In genomic region chr14:77641534-77642341, GRCh38 we compare ENCODE assay signal across 8 cellular contexts. TPM values are rescaled to one million over a fixed set of nuclear protein-coding genes. Genes with fewer than 3 reads are reported as not detected.
A peak's percentile ranks its signal among the peaks of the same experiment; 100 is the strongest.
DNase-seq lines count a peak whose midpoint lies in the region; ATAC-seq, FAIRE-seq and TF ChIP-seq lines count a peak whose summit lies in the region.

No MANE protein-coding gene starts in this region.

- no peak for TF ChIP-seq CTCF in GM23338 (conservative IDR thresholded peaks at IDR 0.05; ENCODE audit: low read depth in 2 of 2)
- TF ChIP-seq CTCF in keratinocyte (optimal IDR thresholded peaks at IDR 0.05 in 1 of 3, IDR thresholded peaks at IDR 0.05 in 1 of 3, conservative IDR thresholded peaks at IDR 0.05 in 1 of 3; ENCODE audit: extremely low read depth in 1 of 3, insufficient read depth in 2 of 3, low read length in 3 of 3), result no peak

- H3K9me2 ChIP-seq in GM23338 (ENCODE audit: insufficient read depth), result no peaks in the 10 kb centered on the region

- H3K4me1 ChIP-seq in GM23338 (ENCODE audit: insufficient read depth), result peaks cover 8% of the 10 kb centered on the region; the same call in 1 of the 2 replicates
- H3K4me1 ChIP-seq in keratinocyte (ENCODE audit: control insufficient read depth, extremely low read depth, insufficient read depth, low read length), result peaks cover 14% of the 10 kb centered on the region

- H3K4me2 ChIP-seq in GM23338 (no peak overlapping the region), keratinocyte (ENCODE audit: control insufficient read depth, extremely low read depth, insufficient read depth, low read depth, low read length) (peak overlapping the region; percentile 59)

- H3K36me3 ChIP-seq in GM23338 (ENCODE audit: insufficient read depth) (no peaks in the 10 kb centered on the region), keratinocyte (ENCODE audit: control insufficient read depth in 2 of 2, extremely low read depth in 1 of 2, insufficient read depth in 2 of 2, low read length in 2 of 2) (no peaks in the 10 kb centered on the region)

- ATAC-seq in GM23338 (peak; percentile 71), HG03457 (IDR thresholded peaks at IDR 0.05; ENCODE audit: unreplicated experiment) (no peak), GM18868 (IDR thresholded peaks at IDR 0.05; ENCODE audit: unreplicated experiment) (no peak)

- H4K20me1 ChIP-seq in GM23338 (replicated peaks; ENCODE audit: insufficient read depth) (no peaks in the 10 kb centered on the region), keratinocyte (ENCODE audit: control insufficient read depth, extremely low read depth, insufficient read depth, low read length) (no peaks in the 10 kb centered on the region)

- H3K9me1 ChIP-seq in keratinocyte (ENCODE audit: control insufficient read depth, extremely low read depth, insufficient read depth, low read length), result no peaks in the 10 kb centered on the region

- peaks cover 3% of the 10 kb centered on the region; the same call in 1 of the 3 replicates for H3K36me3 Mint-ChIP-seq in GM23338 (ENCODE audit: low read depth)

- no peak overlapping the region for H3K27ac ChIP-seq in GM23338 (ENCODE audit: low read depth)
- H3K27ac ChIP-seq in keratinocyte (ENCODE audit: control insufficient read depth, insufficient read depth, low read length), result no peak overlapping the region

- H3F3A ChIP-seq in GM23338 (replicated peaks; ENCODE audit: low read depth), result no peaks in the 10 kb centered on the region

- dilution Hi-C loops in keratinocyte (cut with MboI; ENCODE audit: extremely low pct_ligation_motif_present, low sequenced_read_pairs), result no loop called here

- no peaks in the 10 kb centered on the region; the same call in 2 of the 3 replicates for H3K4me1 Mint-ChIP-seq in GM23338

- no peak for FAIRE-seq in keratinocyte (lab: Jason Lieb, UNC)

- H3K79me2 ChIP-seq in GM23338 (replicated peaks; ENCODE audit: insufficient read depth) (no peaks in the 10 kb centered on the region), keratinocyte (ENCODE audit: control insufficient read depth, insufficient read depth, low read length) (no peaks in the 10 kb centered on the region)

- H3K9ac ChIP-seq in keratinocyte (ENCODE audit: control insufficient read depth, extremely low read depth, insufficient read depth, low read length), result peak overlapping the region; percentile 45

- H3K4me3 Mint-ChIP-seq in GM23338, result no peak overlapping the region

- H2AFZ ChIP-seq in GM23338 (peak overlapping the region; percentile 89; the same call in 1 of the 2 replicates), keratinocyte (ENCODE audit: control insufficient read depth, low read length) (peak overlapping the region; percentile 93)

- H3K27me3 ChIP-seq in GM23338 (ENCODE audit: insufficient read depth) (no peaks in the 10 kb centered on the region), keratinocyte (ENCODE audit: control insufficient read depth, extremely low read depth, insufficient read depth, low read length) (no peaks in the 10 kb centered on the region)

- peak overlapping the region; percentile 41; the same call in 1 of the 2 replicates for H3K4me3 ChIP-seq in GM23338
- peak overlapping the region in 1 of 3 experiments; percentile 66 for H3K4me3 ChIP-seq in keratinocyte (ENCODE audit: control insufficient read depth in 2 of 3, extremely low read depth in 1 of 3, insufficient read depth in 2 of 3, low read depth in 1 of 3, low read length in 3 of 3)

- peak; percentile 61 for DNase-seq in CD1c-positive myeloid dendritic cell (ENCODE audit: extremely low spot score)
- DNase-seq in GM23338 (ENCODE audit: low spot score), result peak; percentile 14
- peak; percentile 11 for DNase-seq in T-helper 22 cell (ENCODE audit: low read depth)
- DNase-seq in anterior cingulate cortex (lab: John Stamatoyannopoulos, UW), result peak in 44 of 58 donors; percentile 9 to 59 (median 39)
- no peak for DNase-seq in keratinocyte (ENCODE audit: low read depth, low spot score)
- peak; percentile 58 to 59 for DNase-seq in stimulated activated CD4-positive, alpha-beta T cell treated with anti-CD3 and anti-CD28 coated beads, Interleukin-1b, Interleukin-23, amount 100 ng/mL, for 4 hours (ENCODE audit: low read depth in 2 of 2)

- H3K27ac Mint-ChIP-seq in GM23338, result no peak overlapping the region

- no peaks in the 10 kb centered on the region for H3K27me3 Mint-ChIP-seq in GM23338 (ENCODE audit: insufficient read depth, low read depth, poor library complexity)

- no peaks in the 10 kb centered on the region for H3K9me3 ChIP-seq in keratinocyte (ENCODE audit: control insufficient read depth, low read depth, low read length)

- H3K9me3 Mint-ChIP-seq in GM23338, result peaks cover 13% of the 10 kb centered on the region

TF ChIP-seq in GM23338, 12 proteins besides CTCF, POLR2A, EP300 and RAD21 (continues in another document):
- no peak for TF ChIP-seq ZNF331 (CRISPR knock-in tag; IDR thresholded peaks at IDR 0.05; ENCODE audit: low read depth)
- TF ChIP-seq CREB1 (CRISPR knock-in tag; IDR thresholded peaks at IDR 0.05; ENCODE audit: low read depth), result no peak
- no peak for TF ChIP-seq JUNB (IDR thresholded peaks at IDR 0.05; ENCODE audit: unreplicated experiment)
- TF ChIP-seq EZH2phosphoT487 (IDR thresholded peaks at IDR 0.05; ENCODE audit: unreplicated experiment), result no peak
- TF ChIP-seq ETS1 (IDR thresholded peaks at IDR 0.05), result no peak
- no peak for TF ChIP-seq POLR2AphosphoS5 (IDR thresholded peaks at IDR 0.05; ENCODE audit: low read depth)
- TF ChIP-seq NANOG (IDR thresholded peaks at IDR 0.05; ENCODE audit: borderline replicate concordance), result no peak

RNA-seq across cellular contexts. Expression of gene SPTLC2, which starts 25.3 kb away (rescaled TPM):
- total RNA-seq in GM23338 (2014; rRNA removed; shearing (Covaris generic)), result 35.8 and 38.9 TPM in 2 replicates
- 18.0 and 22.3 TPM in 2 replicates for polyA plus RNA-seq in GM23338 (2016; fragmentation: Nextera tagmentation; extraction: Ambion mirVana)
- 32.4 to 46.8 TPM (median 34.8 TPM) in 3 replicates for polyA plus RNA-seq in keratinocyte
- 34.8 TPM for polyA plus RNA-seq in keratinocyte (2011; ENCODE audit: low read depth)
- polyA plus RNA-seq in keratinocyte (2011; cell fraction: cytosol; rRNA removed), result 12.6 and 17.5 TPM in 2 replicates
- polyA plus RNA-seq in keratinocyte (2011; cell fraction: nucleus; rRNA removed), result 48.0 and 56.0 TPM in 2 replicates
- polyA plus RNA-seq in keratinocyte (2012; ENCODE audit: low replicate concordance), result 20.2 and 29.9 TPM in 2 replicates
- polyA minus RNA-seq in keratinocyte, result 40.7 to 84.1 TPM (median 56.1 TPM) in 3 replicates
- polyA minus RNA-seq in keratinocyte (2011; cell fraction: cytosol; rRNA and poly(A)+ RNA removed), result 19.4 TPM
- polyA minus RNA-seq in keratinocyte (2011; cell fraction: nucleus; rRNA and poly(A)+ RNA removed), result 62.6 and 104 TPM in 2 replicates
